9 cellular contexts compared by ENCODE assay signal in the genomic region with DNA sequence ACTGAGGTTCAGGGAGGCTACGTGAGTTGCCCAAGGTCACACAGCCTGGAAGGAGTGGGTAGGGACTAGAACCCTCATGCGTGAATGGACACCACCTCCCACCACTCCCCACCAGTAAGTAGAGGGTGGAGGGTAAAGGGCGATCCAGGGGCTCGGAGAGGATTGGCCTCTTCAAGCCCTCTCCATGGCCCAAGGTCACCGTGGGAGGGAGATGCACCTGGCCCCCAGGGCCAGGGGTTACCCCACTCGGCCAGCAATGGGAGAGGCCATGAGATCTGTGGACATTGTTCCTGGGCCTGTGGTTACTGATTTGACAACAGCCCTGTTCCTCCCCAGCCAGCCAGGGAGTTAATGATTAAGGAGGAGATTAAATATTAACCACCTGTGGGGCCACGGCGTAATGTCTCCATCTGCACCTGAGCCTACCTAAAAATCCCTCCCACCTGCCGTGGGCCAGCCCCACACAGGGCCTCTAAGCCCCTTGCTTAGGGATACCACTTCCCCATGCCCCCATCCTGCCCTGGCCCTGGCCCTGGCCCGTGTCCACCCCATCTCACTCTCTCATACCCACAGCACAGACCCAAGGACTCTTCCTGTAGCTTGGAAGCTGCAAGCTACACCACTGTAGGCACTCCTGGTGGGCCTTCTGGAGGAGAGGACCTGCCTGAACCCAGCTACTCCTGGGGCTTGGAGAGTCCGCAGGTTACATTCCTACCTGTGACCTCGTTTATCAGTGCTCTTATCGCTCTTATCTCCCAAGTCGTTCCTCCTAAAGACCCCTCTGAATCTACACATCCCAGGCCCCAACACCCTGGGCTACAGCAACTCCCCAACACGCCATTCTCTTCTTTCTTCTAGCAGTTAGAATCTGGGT. TPM values are rescaled to one million over a fixed set of nuclear protein-coding genes. Genes with fewer than 3 reads are reported as not detected.
DNase-seq lines count a peak whose midpoint lies in the region; ATAC-seq and TF ChIP-seq lines count a peak whose summit lies in the region.
"Had no signal": no experiment of that assay in that cellular context is flagged by ENCODE, and none has a peak within 500 bp of the region (broad histone marks: within the 10 kb centered on the region; RNA-seq: fewer than 3 reads in every experiment).

No MANE protein-coding gene starts in this region.

- peak; percentile 1 to 2 for ATAC-seq in activated T-cell treated with anti-CD3 and anti-CD28 coated beads, Interleukin-2, amount 50 U/mL, for 4 hours
- peak; percentile 72 for ATAC-seq in HG03175 (IDR thresholded peaks at IDR 0.05; ENCODE audit: unreplicated experiment)

- no peak for DNase-seq in activated T-cell treated with anti-CD3 and anti-CD28 coated beads, Interleukin-2, amount 50 U/mL, for 4 hours
- no peak for DNase-seq in activated T-cell treated with anti-CD3 and anti-CD28 coated beads for 4 hours
- DNase-seq in effector memory CD4-positive, alpha-beta T cell, result no peak
- no peak for DNase-seq in inferior parietal cortex (ENCODE audit: extremely low spot score)
- no peak for DNase-seq in erythroblast (lab: John Stamatoyannopoulos, UW)
- no peak for DNase-seq in NK-92 treated with Interleukin-12 subunit alpha and Interleukin-12 subunit beta, amount 100 ng/mL, for 24 hours (lab: John Stamatoyannopoulos, UW)

- no peaks in the 10 kb centered on the region for H3K36me3 Mint-ChIP-seq in activated T-cell treated with anti-CD3 and anti-CD28 coated beads, Interleukin-2, amount 50 U/mL, for 4 hours (ENCODE audit: insufficient read depth)

- H3K9me3 ChIP-seq in effector memory CD4-positive, alpha-beta T cell (ENCODE audit: control insufficient read depth, low read length), result no peaks in the 10 kb centered on the region
- H3K9me3 ChIP-seq in stomach smooth muscle (ENCODE audit: control insufficient read depth in 2 of 2, low read length in 2 of 2), result no peaks in the 10 kb centered on the region

- peak overlapping the region; percentile 21 to 22 for H3K9ac ChIP-seq in stomach smooth muscle (ENCODE audit: low read length in 2 of 2)
- H3K9ac ChIP-seq: parathyroid adenoma had no signal

- peaks cover 62% of the 10 kb centered on the region for H3K4me1 Mint-ChIP-seq in activated T-cell treated with anti-CD3 and anti-CD28 coated beads, Interleukin-2, amount 50 U/mL, for 4 hours (ENCODE audit: low read depth)

- H3K27me3 ChIP-seq in effector memory CD4-positive, alpha-beta T cell (replicated peaks; ENCODE audit: control insufficient read depth, insufficient read depth, low read length, poor library complexity, severe bottlenecking), result no peaks in the 10 kb centered on the region
- H3K27me3 ChIP-seq in stomach smooth muscle (ENCODE audit: control insufficient read depth in 1 of 2, insufficient read depth in 2 of 2, low read length in 2 of 2), result no peaks in the 10 kb centered on the region

- H3K9me3 Mint-ChIP-seq in activated T-cell treated with anti-CD3 and anti-CD28 coated beads, Interleukin-2, amount 50 U/mL, for 4 hours, result no peaks in the 10 kb centered on the region

- H3K27ac ChIP-seq in effector memory CD4-positive, alpha-beta T cell (ENCODE audit: insufficient read depth, low read length, poor library complexity, severe bottlenecking), result peak overlapping the region; percentile 97
- no peak overlapping the region for H3K27ac ChIP-seq in stomach smooth muscle (ENCODE audit: low read length)
- H3K27ac ChIP-seq: parathyroid adenoma had no signal

- H3K36me3 ChIP-seq in effector memory CD4-positive, alpha-beta T cell (ENCODE audit: control insufficient read depth, insufficient read depth, low read length), result no peaks in the 10 kb centered on the region
- no peaks in the 10 kb centered on the region for H3K36me3 ChIP-seq in stomach smooth muscle (ENCODE audit: control insufficient read depth in 2 of 2, insufficient read depth in 2 of 2, low read length in 2 of 2)

- no peak for TF ChIP-seq POLR2A in erythroblast (IDR thresholded peaks at IDR 0.05; ENCODE audit: low read length)

- peaks cover 59% of the 10 kb centered on the region for H3K4me1 ChIP-seq in effector memory CD4-positive, alpha-beta T cell (ENCODE audit: control insufficient read depth, insufficient read depth, low read length, poor library complexity, severe bottlenecking)
- peaks cover 3% of the 10 kb centered on the region for H3K4me1 ChIP-seq in stomach smooth muscle (ENCODE audit: control insufficient read depth, insufficient read depth, low read length)
- H3K4me1 ChIP-seq: parathyroid adenoma had no signal

- peak overlapping the region; percentile 56 for H3K4me3 ChIP-seq in effector memory CD4-positive, alpha-beta T cell (ENCODE audit: insufficient read depth, low read depth, low read length, poor library complexity, severe bottlenecking)
- no peak overlapping the region for H3K4me3 ChIP-seq in stomach smooth muscle (ENCODE audit: low read length in 2 of 2)

- H3K4me3 Mint-ChIP-seq in activated T-cell treated with anti-CD3 and anti-CD28 coated beads, Interleukin-2, amount 50 U/mL, for 4 hours, result peak overlapping the region; percentile 66

- no peaks in the 10 kb centered on the region for H3K27me3 Mint-ChIP-seq in activated T-cell treated with anti-CD3 and anti-CD28 coated beads, Interleukin-2, amount 50 U/mL, for 4 hours (ENCODE audit: low read depth)

RNA-seq across cellular contexts. Expression of gene ZFP36L2, which starts 32.2 kb away (rescaled TPM):
- total RNA-seq in activated T-cell treated with anti-CD3 and anti-CD28 coated beads, Interleukin-2, amount 50 U/mL, for 4 hours, result 10 to 100 TPM; 67.7 to 81.4 (median 75.5) TPM
